Comparison of ENCODE assay signal across 21 cellular contexts in genomic region chr14:88269816-88270416, GRCh38. TPM values are rescaled to one million over a fixed set of nuclear protein-coding genes. Genes with fewer than 3 reads are reported as not detected.
"Had no signal": no experiment of that assay in that cellular context is flagged by ENCODE, and none has a peak within 500 bp of the region (broad histone marks: within the 10 kb centered on the region; RNA-seq: fewer than 3 reads in every experiment).

No MANE protein-coding gene starts in this region.

- H3K27ac ChIP-seq: cardiac muscle cell, foreskin keratinocyte, left lung, neutrophil, sigmoid colon, spleen, tibial nerve, uterus, VCaP had no signal

- H3K4me3 Mint-ChIP-seq: activated naive CD8-positive, alpha-beta T cell; naive thymus-derived CD8-positive, alpha-beta T cell had no signal

- H3K9me3 Mint-ChIP-seq: naive thymus-derived CD8-positive, alpha-beta T cell had no signal

- H3K4me1 ChIP-seq: left lung, sigmoid colon, spleen, tibial nerve, uterus had no signal

- DNase-seq: activated CD4-positive, alpha-beta T cell treated with anti-CD3 and anti-CD28 coated beads for 1 hour; dermis blood vessel endothelial cell; foreskin keratinocyte; left lung; mammary epithelial cell; midbrain; naive thymus-derived CD8-positive, alpha-beta T cell; sigmoid colon; spleen; stimulated activated CD8-positive, alpha-beta memory T cell treated with anti-CD3 and anti-CD28 coated beads, Interleukin-4, amount 100 ng/mL, for 48 hours; stimulated activated naive CD8-positive, alpha-beta T cell treated with anti-CD3 and anti-CD28 coated beads, Interleukin-15, Interleukin-2, amounts not matched to agents 100 U/mL and 50 U/mL, for 24 hours; SW 1271; T-helper 2 cell; uterus had no signal

- H3K4me3 ChIP-seq: cardiac muscle cell, left lung, sigmoid colon, spleen, tibial nerve, uterus had no signal

- H3K4me1 Mint-ChIP-seq: naive thymus-derived CD8-positive, alpha-beta T cell had no signal

- H3K36me3 ChIP-seq: cardiac muscle cell, left lung, neutrophil, sigmoid colon, spleen, tibial nerve, uterus had no signal

- H3K36me3 Mint-ChIP-seq: activated naive CD8-positive, alpha-beta T cell; naive thymus-derived CD8-positive, alpha-beta T cell had no signal

- H3K9me3 ChIP-seq: left lung, neutrophil, sigmoid colon, spleen, tibial nerve, uterus had no signal

- H3K27ac Mint-ChIP-seq: activated naive CD8-positive, alpha-beta T cell; naive thymus-derived CD8-positive, alpha-beta T cell had no signal

- ATAC-seq: foreskin keratinocyte; left lung; naive thymus-derived CD8-positive, alpha-beta T cell; stimulated activated naive CD8-positive, alpha-beta T cell treated with anti-CD3 and anti-CD28 coated beads, Interleukin-15, Interleukin-2, amounts not matched to agents 100 U/mL and 50 U/mL, for 24 hours had no signal

- H3K27me3 ChIP-seq: cardiac muscle cell, foreskin keratinocyte, neutrophil, tibial nerve, uterus had no signal

RNA-seq across cellular contexts. Expression of gene KCNK10, which starts 53.2 kb away (rescaled TPM):
- total RNA-seq: cardiac muscle cell; chondrocyte; dermis blood vessel endothelial cell; fibroblast of lung; left lung; naive thymus-derived CD8-positive, alpha-beta T cell; tibial nerve had no signal
- polyA plus RNA-seq: cardiac muscle cell; fibroblast of lung; mammary epithelial cell; naive thymus-derived CD8-positive, alpha-beta T cell had no signal
